9 cellular contexts compared by ENCODE assay signal in genomic region chr7:123537026-123537642, GRCh38. TPM values are rescaled to one million over a fixed set of nuclear protein-coding genes. Genes with fewer than 3 reads are reported as not detected.
DNase-seq lines count a peak whose midpoint lies in the region; ATAC-seq and TF ChIP-seq lines count a peak whose summit lies in the region.
"Had no signal": no experiment of that assay in that cellular context is flagged by ENCODE, and none has a peak within 500 bp of the region (broad histone marks: within the 10 kb centered on the region; RNA-seq: fewer than 3 reads in every experiment).

No MANE protein-coding gene starts in this region.

- peaks cover 20% of the 10 kb centered on the region for H3K4me1 Mint-ChIP-seq in activated B cell treated with CpG ODN at 0.5 μM for 24 hours
- peaks cover 21% of the 10 kb centered on the region for H3K4me1 Mint-ChIP-seq in activated T-helper 17 cell treated with anti-CD3 and anti-CD28 coated beads, Interleukin-2, amount 50 U/mL, for 72 hours

- no peaks in the 10 kb centered on the region for H3K36me3 ChIP-seq in BJ (ENCODE audit: control insufficient read depth, insufficient read depth, low read length)
- peaks cover 0 to 3% (median 0%) of the 10 kb centered on the region in 4 donors for H3K36me3 ChIP-seq in right lobe of liver
- no peaks in the 10 kb centered on the region for H3K36me3 ChIP-seq in WERI-Rb-1

- CTCF ChIA-PET in BJ (lab: Yijun Ruan, JAX): interaction anchor here (0.6 to 1.0 kb wide), 3 partner anchors 9 to 45 kb away, joined by 3 to 4 read pairs (median 3); no protein-coding TSS in a partner anchor
- CTCF ChIA-PET in activated B cell treated with CpG ODN at 0.5 μM for 24 hours (lab: Charles Lee): interaction anchor here (1.6 kb wide), 1 partner anchor 42 kb away, joined by 8 read pairs; no protein-coding TSS in a partner anchor

- TF ChIP-seq POLR2A in right lobe of liver (IDR thresholded peaks at IDR 0.05): no peak

- intact Hi-C loops in activated B cell treated with CpG ODN at 0.5 μM for 24 hours (cut with micrococcal nuclease): loop anchor here (1.0 to 10.0 kb wide), 3 partner anchors 9 to 1392 kb away; partner anchors contain the start of gene AASS
- intact Hi-C loops in right lobe of liver (cut with DNase I): no loop called here

- H3K9me3 ChIP-seq in right lobe of liver: no peaks in the 10 kb centered on the region
- H3K9me3 ChIP-seq in WERI-Rb-1 (ENCODE audit: severe bottlenecking): no peaks in the 10 kb centered on the region

- peak; percentile 44; the same call in 1 of the 2 replicates for TF ChIP-seq CTCF in BJ (IDR thresholded peaks at IDR 0.05; ENCODE audit: insufficient read depth, low read depth, low read length)
- TF ChIP-seq CTCF in activated B cell treated with CpG ODN at 0.5 μM for 24 hours (IDR thresholded peaks at IDR 0.05): peak; percentile 37
- TF ChIP-seq CTCF in right lobe of liver (IDR thresholded peaks at IDR 0.05): peak; percentile 31 to 66 (median 58)
- no peak for TF ChIP-seq CTCF in WERI-Rb-1 (IDR thresholded peaks at IDR 0.05; ENCODE audit: low read depth, low read length)

- DNase-seq in BJ (ENCODE audit: low read depth) (no peak), HT1080 (ENCODE audit: low read depth) (peak; percentile 37), activated B cell treated with CpG ODN at 0.5 μM for 24 hours (no peak), right lobe of liver (no peak), WERI-Rb-1 (no peak)
- no peak for DNase-seq in activated naive CD4-positive, alpha-beta T cell (lab: John Stamatoyannopoulos, UW)

- no peak overlapping the region for H3K27ac Mint-ChIP-seq in activated B cell treated with CpG ODN at 0.5 μM for 24 hours
- H3K27ac Mint-ChIP-seq in activated T-helper 17 cell treated with anti-CD3 and anti-CD28 coated beads, Interleukin-2, amount 50 U/mL, for 72 hours: no peak overlapping the region
- H3K27ac Mint-ChIP-seq: activated naive CD4-positive, alpha-beta T cell treated with anti-CD3 and anti-CD28 coated beads, Interleukin-2, amount 50 U/mL, for 24 hours had no signal

- H3K4me1 ChIP-seq in right lobe of liver: peaks cover 0 to 5% (median 0%) of the 10 kb centered on the region in 4 donors

- no peak for ATAC-seq in activated B cell treated with CpG ODN at 0.5 μM for 24 hours (ENCODE audit: low read depth)
- no peak for ATAC-seq in right lobe of liver
- ATAC-seq in activated T-helper 17 cell treated with anti-CD3 and anti-CD28 coated beads, Interleukin-2, amount 50 U/mL, for 72 hours (replicated peaks): no peak
- ATAC-seq in activated CD4-positive, CD25-positive, alpha-beta regulatory T cell treated with anti-CD3 and anti-CD28 coated beads, Interleukin-2, amount 50 U/mL, for 24 hours: no peak

- H3K36me3 Mint-ChIP-seq in activated B cell treated with CpG ODN at 0.5 μM for 24 hours (ENCODE audit: low read depth): peaks cover 14% of the 10 kb centered on the region
- H3K36me3 Mint-ChIP-seq in activated T-helper 17 cell treated with anti-CD3 and anti-CD28 coated beads, Interleukin-2, amount 50 U/mL, for 72 hours (ENCODE audit: low read depth): peaks cover 11% of the 10 kb centered on the region
- H3K36me3 Mint-ChIP-seq: activated naive CD4-positive, alpha-beta T cell treated with anti-CD3 and anti-CD28 coated beads, Interleukin-2, amount 50 U/mL, for 24 hours had no signal

- 32% methylated on average over 3 of the region's 3 CpGs for WGBS in right lobe of liver (ENCODE audit: insufficient coverage, low coverage, low lambda C conversion rate, missing lambda C conversion rate)

- POLR2A ChIA-PET in BJ (lab: Charles Lee): no interaction called here
- POLR2A ChIA-PET in activated B cell treated with CpG ODN at 0.5 μM for 24 hours (lab: Charles Lee): no interaction called here

- H3K4me3 ChIP-seq in BJ (ENCODE audit: low read depth, low read length): no peak overlapping the region
- H3K4me3 ChIP-seq in right lobe of liver: no peak overlapping the region
- no peak overlapping the region for H3K4me3 ChIP-seq in WERI-Rb-1 (ENCODE audit: low read depth, low read length)

- H3K27ac ChIP-seq in right lobe of liver (no peak overlapping the region), WERI-Rb-1 (no peak overlapping the region)

- peaks cover 6% of the 10 kb centered on the region for H3K27me3 Mint-ChIP-seq in activated B cell treated with CpG ODN at 0.5 μM for 24 hours
- peaks cover 13% of the 10 kb centered on the region for H3K27me3 Mint-ChIP-seq in activated T-helper 17 cell treated with anti-CD3 and anti-CD28 coated beads, Interleukin-2, amount 50 U/mL, for 72 hours

- H3K9me3 Mint-ChIP-seq in activated B cell treated with CpG ODN at 0.5 μM for 24 hours: no peaks in the 10 kb centered on the region
- no peaks in the 10 kb centered on the region for H3K9me3 Mint-ChIP-seq in activated T-helper 17 cell treated with anti-CD3 and anti-CD28 coated beads, Interleukin-2, amount 50 U/mL, for 72 hours
- H3K9me3 Mint-ChIP-seq: activated naive CD4-positive, alpha-beta T cell treated with anti-CD3 and anti-CD28 coated beads, Interleukin-2, amount 50 U/mL, for 24 hours had no signal

- H3K4me3 Mint-ChIP-seq in activated B cell treated with CpG ODN at 0.5 μM for 24 hours: no peak overlapping the region
- no peak overlapping the region for H3K4me3 Mint-ChIP-seq in activated T-helper 17 cell treated with anti-CD3 and anti-CD28 coated beads, Interleukin-2, amount 50 U/mL, for 72 hours
- H3K4me3 Mint-ChIP-seq: activated naive CD4-positive, alpha-beta T cell treated with anti-CD3 and anti-CD28 coated beads, Interleukin-2, amount 50 U/mL, for 24 hours had no signal

- H3K27me3 ChIP-seq in BJ (ENCODE audit: control insufficient read depth, insufficient read depth, low read length) (no peaks in the 10 kb centered on the region), right lobe of liver (no peaks in the 10 kb centered on the region), WERI-Rb-1 (ENCODE audit: insufficient read depth, low read depth, severe bottlenecking) (peaks cover 5% of the 10 kb centered on the region)

RNA-seq across cellular contexts. Expression of gene IQUB, which starts 2.7 kb away (rescaled TPM):
- polyA plus RNA-seq in BJ (2011; rRNA removed): 0.02 and 0.05 TPM in 2 replicates
- polyA minus RNA-seq in BJ (2011; rRNA and poly(A)+ RNA removed): 0.05 and 0.10 TPM in 2 replicates
- total RNA-seq in HT1080 (2014; rRNA removed; shearing (Covaris generic)): not detected in 2 replicates
- polyA plus RNA-seq in HT1080 (2015; cell fraction: cytosol; rRNA removed): 0.25 and 0.29 TPM in 2 replicates
- polyA plus RNA-seq in HT1080 (2015; cell fraction: nucleus; rRNA removed): 0.42 and 0.61 TPM in 2 replicates
- total RNA-seq in activated B cell treated with CpG ODN at 0.5 μM for 24 hours: 0.11 and 0.15 TPM in 2 replicates
- total RNA-seq in right lobe of liver: under 1 TPM in 4 of 6 experiments, not detected in 2; 0.06 to 0.19 (median 0.10) TPM
- total RNA-seq in activated T-helper 17 cell treated with anti-CD3 and anti-CD28 coated beads, Interleukin-2, amount 50 U/mL, for 72 hours: under 1 TPM in 1 of 2 donors, not detected in 1; 0.16 TPM

RNA-seq across cellular contexts. Expression of gene NDUFA5, which starts 20.5 kb away (rescaled TPM):
- 4.8 and 22.8 TPM in 2 replicates for polyA plus RNA-seq in BJ (2011; rRNA removed)
- 4.3 and 6.8 TPM in 2 replicates for polyA minus RNA-seq in BJ (2011; rRNA and poly(A)+ RNA removed)
- total RNA-seq in HT1080 (2014; rRNA removed; shearing (Covaris generic)): 67.6 and 68.7 TPM in 2 replicates
- polyA plus RNA-seq in HT1080 (2015; cell fraction: cytosol; rRNA removed): 69.8 and 74.3 TPM in 2 replicates
- 42.8 and 43.0 TPM in 2 replicates for polyA plus RNA-seq in HT1080 (2015; cell fraction: nucleus; rRNA removed)
- 54.3 and 63.8 TPM in 2 replicates for total RNA-seq in activated B cell treated with CpG ODN at 0.5 μM for 24 hours
- total RNA-seq in right lobe of liver: 10 to 100 TPM; 23.4 to 50.4 (median 44.0) TPM
- 10 to 100 TPM; 50.5 to 54.0 TPM for total RNA-seq in activated T-helper 17 cell treated with anti-CD3 and anti-CD28 coated beads, Interleukin-2, amount 50 U/mL, for 72 hours
